In genomic region chr2:37315364-37315763, GRCh38 we compare ENCODE assay signal across 15 cellular contexts. TPM values are rescaled to one million over a fixed set of nuclear protein-coding genes. Genes with fewer than 3 reads are reported as not detected.
A peak's percentile ranks its signal among the peaks of the same experiment; 100 is the strongest.
DNase-seq lines count a peak whose midpoint lies in the region; ATAC-seq and TF ChIP-seq lines count a peak whose summit lies in the region.
"Had no signal": no experiment of that assay in that cellular context is flagged by ENCODE, and none has a peak within 500 bp of the region (broad histone marks: within the 10 kb centered on the region; RNA-seq: fewer than 3 reads in every experiment).

No MANE protein-coding gene starts in this region.

- H3K4me3 ChIP-seq in OCI-LY1 (ENCODE audit: low read depth, low read length, poor library complexity, severe bottlenecking), result peak overlapping the region; percentile 38
- peak overlapping the region; percentile 71 for H3K4me3 ChIP-seq in endodermal cell (ENCODE audit: low read length)
- H3K4me3 ChIP-seq: BLaER1 had no signal

- no peaks in the 10 kb centered on the region for H3K9me3 ChIP-seq in OCI-LY1 (ENCODE audit: low read length)
- no peaks in the 10 kb centered on the region for H3K9me3 ChIP-seq in endodermal cell (ENCODE audit: control insufficient read depth, low read length)
- H3K9me3 ChIP-seq: BLaER1, Caco-2 had no signal

- no peaks in the 10 kb centered on the region for H3F3A ChIP-seq in OCI-LY1 (ENCODE audit: insufficient read depth, low read length)

- no peak for DNase-seq in activated naive CD8-positive, alpha-beta T cell treated with anti-CD3 and anti-CD28 coated beads for 36 hours
- DNase-seq in endodermal cell, result no peak
- DNase-seq in activated naive CD4-positive, alpha-beta T cell (lab: John Stamatoyannopoulos, UW), result no peak
- DNase-seq in activated CD4-positive, alpha-beta T cell treated with anti-CD3 and anti-CD28 coated beads for 1 hour, result no peak
- DNase-seq in superior temporal gyrus (ENCODE audit: extremely low spot score), result no peak
- DNase-seq: Caco-2; CD8-positive, alpha-beta memory T cell; GF-D8; IMR-90 had no signal

- no peaks in the 10 kb centered on the region for H3K9me2 ChIP-seq in OCI-LY1 (ENCODE audit: low read depth, low read length)

- WGBS in endodermal cell (ENCODE audit: insufficient coverage in 1 of 2, insufficient read length in 1 of 2), 2 experiments, result 99 to 100% methylated on average over 1 to 3 of the region's 3 CpGs

- peaks cover 36% of the 10 kb centered on the region for H3K36me3 ChIP-seq in OCI-LY1 (ENCODE audit: insufficient read depth, low read length)
- H3K36me3 ChIP-seq in endodermal cell (ENCODE audit: control insufficient read depth, insufficient read depth, low read length), result peaks cover 83% of the 10 kb centered on the region

- H3K4me3 Mint-ChIP-seq in activated naive CD8-positive, alpha-beta T cell, result peak overlapping the region; percentile 17
- H3K4me3 Mint-ChIP-seq in activated naive CD8-positive, alpha-beta T cell treated with anti-CD3 and anti-CD28 coated beads for 36 hours, result no peak overlapping the region
- peak overlapping the region; percentile 11 for H3K4me3 Mint-ChIP-seq in endodermal cell

- H3K79me2 ChIP-seq in OCI-LY1 (ENCODE audit: insufficient read depth, low read length), result peaks cover 99% of the 10 kb centered on the region

- H3K4me1 ChIP-seq in OCI-LY1 (ENCODE audit: insufficient read depth, low read length, severe bottlenecking) (peaks cover 96% of the 10 kb centered on the region), endodermal cell (ENCODE audit: control insufficient read depth, insufficient read depth, low read length) (peaks cover 21% of the 10 kb centered on the region)

- no peak for TF ChIP-seq CTCF in OCI-LY1 (IDR thresholded peaks at IDR 0.05; ENCODE audit: low read length)
- TF ChIP-seq CTCF in endodermal cell (conservative IDR thresholded peaks at IDR 0.05), result no peak

- no peaks in the 10 kb centered on the region for H4K20me1 ChIP-seq in OCI-LY1 (ENCODE audit: insufficient read depth, low read length)

- peaks cover 23% of the 10 kb centered on the region for H3K36me3 Mint-ChIP-seq in activated naive CD8-positive, alpha-beta T cell
- H3K36me3 Mint-ChIP-seq in activated naive CD8-positive, alpha-beta T cell treated with anti-CD3 and anti-CD28 coated beads for 36 hours, result peaks cover 34% of the 10 kb centered on the region
- peaks cover 24% of the 10 kb centered on the region for H3K36me3 Mint-ChIP-seq in endodermal cell (ENCODE audit: low read depth)

- H2AFZ ChIP-seq in OCI-LY1 (ENCODE audit: low read length), result no peak overlapping the region

- H3K27me3 Mint-ChIP-seq in activated naive CD8-positive, alpha-beta T cell, result no peaks in the 10 kb centered on the region
- H3K27me3 Mint-ChIP-seq in activated naive CD8-positive, alpha-beta T cell treated with anti-CD3 and anti-CD28 coated beads for 36 hours, result no peaks in the 10 kb centered on the region
- H3K27me3 Mint-ChIP-seq in endodermal cell (ENCODE audit: insufficient read depth), result no peaks in the 10 kb centered on the region
- H3K27me3 Mint-ChIP-seq: CD8-positive, alpha-beta memory T cell had no signal

- no peaks in the 10 kb centered on the region for H3K27me3 ChIP-seq in OCI-LY1 (ENCODE audit: insufficient read depth, low read length)
- no peaks in the 10 kb centered on the region for H3K27me3 ChIP-seq in endodermal cell (ENCODE audit: control insufficient read depth, insufficient read depth, low read length, poor library complexity, severe bottlenecking)
- H3K27me3 ChIP-seq: BLaER1 had no signal

- H3K9me3 Mint-ChIP-seq in activated naive CD8-positive, alpha-beta T cell (ENCODE audit: low read depth), result no peaks in the 10 kb centered on the region
- no peaks in the 10 kb centered on the region for H3K9me3 Mint-ChIP-seq in activated naive CD8-positive, alpha-beta T cell treated with anti-CD3 and anti-CD28 coated beads for 36 hours
- H3K9me3 Mint-ChIP-seq in endodermal cell, result no peaks in the 10 kb centered on the region
- H3K9me3 Mint-ChIP-seq: CD8-positive, alpha-beta memory T cell had no signal

- H3K27ac ChIP-seq in OCI-LY1 (ENCODE audit: low read depth, low read length, poor library complexity, severe bottlenecking) (no peak overlapping the region), endodermal cell (ENCODE audit: low read depth, low read length) (no peak overlapping the region)
- H3K27ac ChIP-seq: 22Rv1, BLaER1 had no signal

- H3K4me1 Mint-ChIP-seq in activated naive CD8-positive, alpha-beta T cell (ENCODE audit: low read depth), result peaks cover 87% of the 10 kb centered on the region
- peaks cover 65% of the 10 kb centered on the region for H3K4me1 Mint-ChIP-seq in activated naive CD8-positive, alpha-beta T cell treated with anti-CD3 and anti-CD28 coated beads for 36 hours
- H3K4me1 Mint-ChIP-seq in endodermal cell, result peaks cover 74% of the 10 kb centered on the region

- ATAC-seq in HG02763 (IDR thresholded peaks at IDR 0.05; ENCODE audit: unreplicated experiment), result no peak
- ATAC-seq: HCT116 had no signal

- peak overlapping the region; percentile 65 for H3K4me2 ChIP-seq in OCI-LY1 (ENCODE audit: low read length)
- H3K4me2 ChIP-seq: BLaER1 had no signal

- H3K9ac ChIP-seq in OCI-LY1 (ENCODE audit: low read length) (0 out of 2 replicates have a peak overlapping the region, but pooled peaks have one; percentile 9), endodermal cell (ENCODE audit: extremely low read depth, low read length, poor library complexity, severe bottlenecking) (no peak overlapping the region)
- H3K9ac ChIP-seq: BLaER1 had no signal

- no peak overlapping the region for H3K27ac Mint-ChIP-seq in activated naive CD8-positive, alpha-beta T cell
- H3K27ac Mint-ChIP-seq in activated naive CD8-positive, alpha-beta T cell treated with anti-CD3 and anti-CD28 coated beads for 36 hours, result no peak overlapping the region
- no peak overlapping the region for H3K27ac Mint-ChIP-seq in endodermal cell
- H3K27ac Mint-ChIP-seq: CD8-positive, alpha-beta memory T cell had no signal

RNA-seq across cellular contexts. Expression of gene PRKD3, which starts 9.3 kb away (rescaled TPM):
- 10 to 100 TPM; 41.7 to 42.1 TPM for total RNA-seq in activated naive CD8-positive, alpha-beta T cell treated with anti-CD3 and anti-CD28 coated beads for 36 hours
- total RNA-seq in endodermal cell, result 10 to 100 TPM; 94.4 to 95.0 TPM
- 47.6 TPM for polyA plus RNA-seq in endodermal cell (2013, experiment 1 of 2)
- polyA plus RNA-seq in endodermal cell (2013, experiment 2 of 2), result 53.5 TPM

RNA-seq across cellular contexts. Expression of gene QPCT, which starts 29.1 kb away (rescaled TPM):
- total RNA-seq in activated naive CD8-positive, alpha-beta T cell treated with anti-CD3 and anti-CD28 coated beads for 36 hours, result 1 to 10 TPM; 2.5 to 3.0 TPM
- total RNA-seq in endodermal cell, result 10 to 100 TPM; 15.9 to 17.7 TPM
- 12.5 TPM for polyA plus RNA-seq in endodermal cell (2013, experiment 1 of 2)
- 11.6 TPM for polyA plus RNA-seq in endodermal cell (2013, experiment 2 of 2)

Comparison
In these comparisons a context has a peak if more than half of its experiments do, and no peak if none do; other contexts are left out.
1. RNA of gene QPCT, which starts 29.1 kb away (total RNA-seq): 15.9 to 17.7 TPM in endodermal cell; 2.5 to 3.0 TPM in activated naive CD8-positive, alpha-beta T cell treated with anti-CD3 and anti-CD28 coated beads for 36 hours; every median in the first group is over 4 times any median in the second.